ENCODE assay signal across 1 cellular context in genomic region chr2:133452561-133452960, GRCh38.
TF ChIP-seq lines count a peak whose summit lies in the region.

No MANE protein-coding gene starts in this region.

TF ChIP-seq in IMR-90, 13 proteins besides CTCF, POLR2A, EP300 and RAD21:
- no peak for TF ChIP-seq BHLHE40 (IDR thresholded peaks at IDR 0.05; ENCODE audit: low read depth, low read length)
- TF ChIP-seq, protein P1, sequence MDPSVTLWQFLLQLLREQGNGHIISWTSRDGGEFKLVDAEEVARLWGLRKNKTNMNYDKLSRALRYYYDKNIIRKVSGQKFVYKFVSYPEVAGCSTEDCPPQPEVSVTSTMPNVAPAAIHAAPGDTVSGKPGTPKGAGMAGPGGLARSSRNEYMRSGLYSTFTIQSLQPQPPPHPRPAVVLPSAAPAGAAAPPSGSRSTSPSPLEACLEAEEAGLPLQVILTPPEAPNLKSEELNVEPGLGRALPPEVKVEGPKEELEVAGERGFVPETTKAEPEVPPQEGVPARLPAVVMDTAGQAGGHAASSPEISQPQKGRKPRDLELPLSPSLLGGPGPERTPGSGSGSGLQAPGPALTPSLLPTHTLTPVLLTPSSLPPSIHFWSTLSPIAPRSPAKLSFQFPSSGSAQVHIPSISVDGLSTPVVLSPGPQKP (IDR thresholded peaks at IDR 0.05; ENCODE audit: borderline replicate concordance, low read depth, low read length): no peak
- no peak for TF ChIP-seq MXI1 (IDR thresholded peaks at IDR 0.05; ENCODE audit: borderline replicate concordance, low read depth, low read length)
- TF ChIP-seq CHD1 (IDR thresholded peaks at IDR 0.05; ENCODE audit: low read depth, low read length): no peak
- no peak for TF ChIP-seq FOS (IDR thresholded peaks at IDR 0.05; ENCODE audit: low read depth, low read length)
- TF ChIP-seq NFE2L2 (IDR thresholded peaks at IDR 0.05; ENCODE audit: low read depth, low read length): no peak
- TF ChIP-seq RFX5 (IDR thresholded peaks at IDR 0.05; ENCODE audit: low read depth, low read length): no peak
- no peak for TF ChIP-seq MAZ (IDR thresholded peaks at IDR 0.05; ENCODE audit: borderline replicate concordance, low read depth, low read length)
- no peak for TF ChIP-seq CEBPB (IDR thresholded peaks at IDR 0.05; ENCODE audit: low read depth, low read length)
TF ChIP-seq in IMR-90: peak in this region for 0.
